29 cellular contexts compared by ENCODE assay signal in genomic region chr10:131158695-131159094, GRCh38.
"Had no signal": no experiment of that assay in that cellular context is flagged by ENCODE, and none has a peak within 500 bp of the region (broad histone marks: within the 10 kb centered on the region; RNA-seq: fewer than 3 reads in every experiment).

No MANE protein-coding gene starts in this region.

- H3K36me3 Mint-ChIP-seq: immature natural killer cell; naive thymus-derived CD8-positive, alpha-beta T cell; stimulated activated memory B cell treated with anti-CD40 and anti-IgM and Interleukin-4, amounts not matched to agents 10 μg/mL and 1 μg/mL and 100 μg/mL, for 72 hours; type B pancreatic cell had no signal

- H3K27ac Mint-ChIP-seq: dendritic cell treated with granulocyte-macrophage colony-stimulating factor and Interleukin-4, amounts not matched to agents 40 ng/mL and 50 ng/mL, for 4 days; endodermal cell; immature natural killer cell; naive thymus-derived CD8-positive, alpha-beta T cell; nephron progenitor cell; stimulated activated memory B cell treated with anti-CD40 and anti-IgM and Interleukin-4, amounts not matched to agents 10 μg/mL and 1 μg/mL and 100 μg/mL, for 72 hours; type B pancreatic cell had no signal

- H3K27ac ChIP-seq: colonic mucosa, esophagus muscularis mucosa, foreskin keratinocyte, gastroesophageal sphincter, left ventricle myocardium inferior, lower lobe of right lung, parathyroid adenoma, prostate gland, right atrium auricular region, sigmoid colon, testis, tibial artery had no signal

- H3K4me3 Mint-ChIP-seq: dendritic cell treated with granulocyte-macrophage colony-stimulating factor and Interleukin-4, amounts not matched to agents 40 ng/mL and 50 ng/mL, for 4 days; endodermal cell; naive thymus-derived CD8-positive, alpha-beta T cell; nephron progenitor cell; stimulated activated memory B cell treated with anti-CD40 and anti-IgM and Interleukin-4, amounts not matched to agents 10 μg/mL and 1 μg/mL and 100 μg/mL, for 72 hours; type B pancreatic cell had no signal

- H3K9ac ChIP-seq: parathyroid adenoma had no signal

- H3K27me3 ChIP-seq: colonic mucosa, foreskin keratinocyte, right atrium auricular region, testis had no signal

- H3K9me3 Mint-ChIP-seq: dendritic cell treated with granulocyte-macrophage colony-stimulating factor and Interleukin-4, amounts not matched to agents 40 ng/mL and 50 ng/mL, for 4 days; endodermal cell; immature natural killer cell; nephron progenitor cell; stimulated activated memory B cell treated with anti-CD40 and anti-IgM and Interleukin-4, amounts not matched to agents 10 μg/mL and 1 μg/mL and 100 μg/mL, for 72 hours; type B pancreatic cell had no signal

- DNase-seq: cerebellar nuclear complex; colonic mucosa; effector CD8-positive, alpha-beta T cell; endodermal cell; foreskin keratinocyte; glutamatergic neuron; hypothalamus; immature natural killer cell; islet precursor cell; kidney glomerular epithelial cell; left colon; left ventricle myocardium inferior; lower lobe of right lung; naive thymus-derived CD8-positive, alpha-beta T cell; nephron progenitor cell; sigmoid colon; stimulated activated CD4-positive, alpha-beta T cell treated with anti-CD3 and anti-CD28 coated beads, Interleukin-4, amount 100 ng/mL, for 4 hours; stimulated activated naive CD8-positive, alpha-beta T cell treated with anti-CD3 and anti-CD28 coated beads, Interleukin-15, Interleukin-2, amounts not matched to agents 100 U/mL and 50 U/mL, for 24 hours; substantia nigra; testis; tibial artery had no signal

- H3K4me1 ChIP-seq: colonic mucosa, foreskin keratinocyte, gastroesophageal sphincter, left ventricle myocardium inferior, lower lobe of right lung, prostate gland, right atrium auricular region, sigmoid colon, testis, tibial artery had no signal

- H3K36me3 ChIP-seq: colonic mucosa, esophagus muscularis mucosa, gastroesophageal sphincter, left ventricle myocardium inferior, lower lobe of right lung, prostate gland, right atrium auricular region, sigmoid colon, tibial artery had no signal

- ATAC-seq: foreskin keratinocyte; gastroesophageal sphincter; left colon; lower lobe of right lung; naive thymus-derived CD8-positive, alpha-beta T cell; stimulated activated memory B cell treated with anti-CD40 and anti-IgM and Interleukin-4, amounts not matched to agents 10 μg/mL and 1 μg/mL and 100 μg/mL, for 72 hours; stimulated activated naive CD8-positive, alpha-beta T cell treated with anti-CD3 and anti-CD28 coated beads, Interleukin-15, Interleukin-2, amounts not matched to agents 100 U/mL and 50 U/mL, for 24 hours had no signal

- H3K9me3 ChIP-seq: colonic mucosa, esophagus muscularis mucosa, left ventricle myocardium inferior, lower lobe of right lung, prostate gland, right atrium auricular region, sigmoid colon, testis, tibial artery had no signal

- H3K4me3 ChIP-seq: colonic mucosa, esophagus muscularis mucosa, gastroesophageal sphincter, left ventricle myocardium inferior, lower lobe of right lung, prostate gland, right atrium auricular region, sigmoid colon, testis, tibial artery had no signal

- H3K27me3 Mint-ChIP-seq: dendritic cell treated with granulocyte-macrophage colony-stimulating factor and Interleukin-4, amounts not matched to agents 40 ng/mL and 50 ng/mL, for 4 days; stimulated activated memory B cell treated with anti-CD40 and anti-IgM and Interleukin-4, amounts not matched to agents 10 μg/mL and 1 μg/mL and 100 μg/mL, for 72 hours had no signal

- H3K4me1 Mint-ChIP-seq: immature natural killer cell; stimulated activated memory B cell treated with anti-CD40 and anti-IgM and Interleukin-4, amounts not matched to agents 10 μg/mL and 1 μg/mL and 100 μg/mL, for 72 hours had no signal
